ENCODE assay signal across 15 cellular contexts in genomic region chr3:13574083-13574797, GRCh38. TPM values are rescaled to one million over a fixed set of nuclear protein-coding genes. Genes with fewer than 3 reads are reported as not detected.
DNase-seq lines count a peak whose midpoint lies in the region; ATAC-seq and TF ChIP-seq lines count a peak whose summit lies in the region.
"Had no signal": no experiment of that assay in that cellular context is flagged by ENCODE, and none has a peak within 500 bp of the region (broad histone marks: within the 10 kb centered on the region; RNA-seq: fewer than 3 reads in every experiment).

No MANE protein-coding gene starts in this region.

- peak; percentile 72 for DNase-seq in H7
- peak; percentile 72 for DNase-seq in RPMI7951 (ENCODE audit: low read depth)
- no peak for DNase-seq in foreskin keratinocyte
- DNase-seq in smooth muscle cell (lab: John Stamatoyannopoulos, UW; ENCODE audit: unreplicated experiment), result no peak
- no peak for DNase-seq in SHP77 treated with DMSO at 0.1 percent for 48 hours (lab: John Stamatoyannopoulos, UW)
- DNase-seq in activated naive CD4-positive, alpha-beta T cell treated with Interleukin-2 at 50 U/mL for 16 hours, result no peak
- DNase-seq: activated CD4-positive, alpha-beta T cell treated with anti-CD3 and anti-CD28 coated beads, Interleukin-2, amount 10 ng/mL, durations not matched to agents 24 days and 14 days; cortex of kidney; GF-D8; NCI-H1436 treated with DMSO at 0.1 percent for 48 hours; sigmoid colon had no signal

- no peaks in the 10 kb centered on the region for H3K9me3 ChIP-seq in smooth muscle cell (replicated peaks; ENCODE audit: low read depth)
- H3K9me3 ChIP-seq: mucosa of descending colon, sigmoid colon had no signal

- no peak overlapping the region for H2AFZ ChIP-seq in smooth muscle cell (ENCODE audit: low read depth)

- H3K36me3 ChIP-seq in H7 (replicated peaks; ENCODE audit: control insufficient read depth, insufficient read depth, low read length) (no peaks in the 10 kb centered on the region), smooth muscle cell (ENCODE audit: low read depth) (no peaks in the 10 kb centered on the region)
- H3K36me3 ChIP-seq: sigmoid colon had no signal

- peak overlapping the region; percentile 60 for H3K27ac ChIP-seq in foreskin keratinocyte
- peak overlapping the region; percentile 79 for H3K27ac ChIP-seq in smooth muscle cell (ENCODE audit: low read depth)

- ATAC-seq in foreskin keratinocyte, result no peak
- ATAC-seq in HG02623 (IDR thresholded peaks at IDR 0.05; ENCODE audit: unreplicated experiment), result no peak
- ATAC-seq: mucosa of descending colon, Panc1 had no signal

- 42% methylated on average over 18 of the region's 18 CpGs for WGBS in smooth muscle cell (ENCODE audit: low lambda C conversion rate)

- H3K4me2 ChIP-seq in smooth muscle cell, result peak overlapping the region; percentile 24

- H3K9ac ChIP-seq in smooth muscle cell (ENCODE audit: low read depth), result peak overlapping the region; percentile 49

- H3K79me2 ChIP-seq in smooth muscle cell (ENCODE audit: low read depth), result peaks cover 10% of the 10 kb centered on the region

- TF ChIP-seq CTCF in foreskin keratinocyte (conservative IDR thresholded peaks at IDR 0.05) (no peak), smooth muscle cell (IDR thresholded peaks at IDR 0.05; ENCODE audit: borderline replicate concordance, insufficient read depth, poor library complexity, severe bottlenecking) (no peak)

- H4K20me1 ChIP-seq in smooth muscle cell (ENCODE audit: low read depth), result peaks cover 36% of the 10 kb centered on the region

- H3K4me3 ChIP-seq in H7 (ENCODE audit: insufficient read depth, low read depth, low read length) (no peak overlapping the region), smooth muscle cell (no peak overlapping the region)
- H3K4me3 ChIP-seq: mucosa of descending colon, sigmoid colon had no signal

- H3K4me1 ChIP-seq in foreskin keratinocyte, result no peaks in the 10 kb centered on the region
- H3K4me1 ChIP-seq in smooth muscle cell (ENCODE audit: low read depth), result peaks cover 14% of the 10 kb centered on the region
- H3K4me1 ChIP-seq: sigmoid colon had no signal

- no peaks in the 10 kb centered on the region for H3K27me3 ChIP-seq in H7 (ENCODE audit: control insufficient read depth, insufficient read depth, low read length)
- peaks cover 10% of the 10 kb centered on the region for H3K27me3 ChIP-seq in foreskin keratinocyte
- H3K27me3 ChIP-seq in smooth muscle cell (ENCODE audit: low read depth), result no peaks in the 10 kb centered on the region
- H3K27me3 ChIP-seq: sigmoid colon had no signal

- no peaks in the 10 kb centered on the region for H3F3A ChIP-seq in smooth muscle cell (ENCODE audit: low read depth)

RNA-seq across cellular contexts. Expression of gene FBLN2, which starts 25.3 kb away (rescaled TPM):
- 27.4 and 30.9 TPM in 2 replicates for total RNA-seq in H7 (2014; rRNA removed; shearing (Covaris generic))
- 52.7 and 55.9 TPM in 2 replicates for total RNA-seq in RPMI7951 (2014; rRNA removed; shearing (Covaris generic))
- total RNA-seq in foreskin keratinocyte (4.0 and 5.5 TPM in 2 replicates), smooth muscle cell (159 and 178 TPM in 2 replicates)
- polyA plus RNA-seq in foreskin keratinocyte (2.8 and 4.1 TPM in 2 replicates), smooth muscle cell (249 and 390 TPM in 2 replicates)
- total RNA-seq: activated CD4-positive, alpha-beta T cell treated with anti-CD3 and anti-CD28 coated beads, Interleukin-2, amount 10 ng/mL, durations not matched to agents 24 days and 14 days; activated naive CD4-positive, alpha-beta T cell treated with anti-CD3 and anti-CD28 coated beads for 36 hours had no signal

Comparison
In these comparisons a context has a peak if more than half of its experiments do, and no peak if none do; other contexts are left out.
1. DNase-seq: peak in H7 (single experiment) and RPMI7951 (single experiment); none in foreskin keratinocyte (0 of 2), smooth muscle cell (single experiment), SHP77 treated with DMSO at 0.1 percent for 48 hours (single experiment) and activated naive CD4-positive, alpha-beta T cell treated with Interleukin-2 at 50 U/mL for 16 hours (single experiment).